Comparison of ENCODE assay signal across 14 cellular contexts in genomic region chr9:83433841-83434240, GRCh38.
"Had no signal": no experiment of that assay in that cellular context is flagged by ENCODE, and none has a peak within 500 bp of the region (broad histone marks: within the 10 kb centered on the region; RNA-seq: fewer than 3 reads in every experiment).

No MANE protein-coding gene starts in this region.

- H3K4me1 Mint-ChIP-seq: activated naive CD8-positive, alpha-beta T cell treated with anti-CD3 and anti-CD28 coated beads, Interleukin-2, amount 50 U/mL, for 24 hours; naive thymus-derived CD4-positive, alpha-beta T cell; stimulated activated effector memory CD8-positive, alpha-beta T cell treated with anti-CD3 and anti-CD28 coated beads, Interleukin-12 subunit alpha, Interleukin-12 subunit beta, amount 100 ng/mL, for 72 hours had no signal

- H3K27ac Mint-ChIP-seq: activated naive CD4-positive, alpha-beta T cell treated with anti-CD3 and anti-CD28 coated beads for 36 hours; activated naive CD8-positive, alpha-beta T cell treated with anti-CD3 and anti-CD28 coated beads, Interleukin-2, amount 50 U/mL, for 24 hours; activated T-helper 2 cell treated with anti-CD3 and anti-CD28 coated beads, Interferon-gamma antibody, Interleukin-2, Interleukin-4, amounts not matched to agents 10 μg/mL and 5 μg/mL and 100 μg/mL, durations not matched to agents 14 hours and 24 hours and 36 hours; naive thymus-derived CD4-positive, alpha-beta T cell; stimulated activated effector memory CD8-positive, alpha-beta T cell treated with anti-CD3 and anti-CD28 coated beads, Interleukin-12 subunit alpha, Interleukin-12 subunit beta, amount 100 ng/mL, for 72 hours had no signal

- H3K9me3 ChIP-seq: gastrocnemius medialis had no signal

- DNase-seq: activated CD4-positive, alpha-beta T cell treated with anti-CD3 and anti-CD28 coated beads, Interleukin-2, amount 50 U/mL, for 4 hours; activated CD4-positive, CD25-positive, alpha-beta regulatory T cell treated with anti-CD3 and anti-CD28 coated beads, Interleukin-2, amount 50 U/mL, for 72 hours; activated naive CD4-positive, alpha-beta T cell treated with anti-CD3 and anti-CD28 coated beads for 36 hours; activated naive CD8-positive, alpha-beta T cell treated with anti-CD3 and anti-CD28 coated beads, Interleukin-2, amount 50 U/mL, for 24 hours; activated T-cell treated with anti-CD3 and anti-CD28 coated beads for 4 hours; aorta; gastrocnemius medialis; left cardiac atrium; naive thymus-derived CD4-positive, alpha-beta T cell; stimulated activated CD4-positive, alpha-beta T cell treated with anti-CD3 and anti-CD28 coated beads, Interleukin-12 subunit alpha, Interleukin-12 subunit beta, amount 100 ng/mL, for 4 hours; stimulated activated CD4-positive, alpha-beta T cell treated with anti-CD3 and anti-CD28 coated beads, Interleukin-2, amount 100 ng/mL, for 24 hours had no signal

- H3K4me3 Mint-ChIP-seq: activated naive CD4-positive, alpha-beta T cell treated with anti-CD3 and anti-CD28 coated beads for 36 hours; activated naive CD8-positive, alpha-beta T cell treated with anti-CD3 and anti-CD28 coated beads, Interleukin-2, amount 50 U/mL, for 24 hours; naive thymus-derived CD4-positive, alpha-beta T cell; stimulated activated effector memory CD8-positive, alpha-beta T cell treated with anti-CD3 and anti-CD28 coated beads, Interleukin-12 subunit alpha, Interleukin-12 subunit beta, amount 100 ng/mL, for 72 hours had no signal

- H3K9me3 Mint-ChIP-seq: activated naive CD4-positive, alpha-beta T cell treated with anti-CD3 and anti-CD28 coated beads for 36 hours; activated naive CD8-positive, alpha-beta T cell treated with anti-CD3 and anti-CD28 coated beads, Interleukin-2, amount 50 U/mL, for 24 hours; activated T-helper 2 cell treated with anti-CD3 and anti-CD28 coated beads, Interferon-gamma antibody, Interleukin-2, Interleukin-4, amounts not matched to agents 10 μg/mL and 5 μg/mL and 100 μg/mL, durations not matched to agents 14 hours and 24 hours and 36 hours; naive thymus-derived CD4-positive, alpha-beta T cell; stimulated activated effector memory CD8-positive, alpha-beta T cell treated with anti-CD3 and anti-CD28 coated beads, Interleukin-12 subunit alpha, Interleukin-12 subunit beta, amount 100 ng/mL, for 72 hours had no signal

- ATAC-seq: activated naive CD8-positive, alpha-beta T cell treated with anti-CD3 and anti-CD28 coated beads, Interleukin-2, amount 50 U/mL, for 24 hours; gastrocnemius medialis; naive thymus-derived CD4-positive, alpha-beta T cell; stimulated activated effector memory CD8-positive, alpha-beta T cell treated with anti-CD3 and anti-CD28 coated beads, Interleukin-12 subunit alpha, Interleukin-12 subunit beta, amount 100 ng/mL, for 72 hours had no signal

- H3K4me3 ChIP-seq: gastrocnemius medialis had no signal

- H3K27me3 Mint-ChIP-seq: activated naive CD8-positive, alpha-beta T cell treated with anti-CD3 and anti-CD28 coated beads, Interleukin-2, amount 50 U/mL, for 24 hours; naive thymus-derived CD4-positive, alpha-beta T cell had no signal

- H3K27me3 ChIP-seq: gastrocnemius medialis had no signal

- H3K36me3 Mint-ChIP-seq: stimulated activated effector memory CD8-positive, alpha-beta T cell treated with anti-CD3 and anti-CD28 coated beads, Interleukin-12 subunit alpha, Interleukin-12 subunit beta, amount 100 ng/mL, for 72 hours had no signal

- H3K36me3 ChIP-seq: gastrocnemius medialis had no signal

- H3K27ac ChIP-seq: epithelial cell of prostate had no signal
